ENCODE assay signal across 21 cellular contexts in genomic region chr19:32469796-32470195, GRCh38.
DNase-seq lines count a peak whose midpoint lies in the region; ATAC-seq and TF ChIP-seq lines count a peak whose summit lies in the region.
"Had no signal": no experiment of that assay in that cellular context is flagged by ENCODE, and none has a peak within 500 bp of the region (broad histone marks: within the 10 kb centered on the region; RNA-seq: fewer than 3 reads in every experiment).

No MANE protein-coding gene starts in this region.

- H3K14ac ChIP-seq in IMR-90 (replicated peaks; ENCODE audit: low read depth, low read length): no peak overlapping the region

- H2AK5ac ChIP-seq in IMR-90 (ENCODE audit: low read depth, low read length): no peak overlapping the region

- 67% methylated on average over 1 of the region's 5 CpGs; no CpG with 5 or more reads in 1 of the 2 experiments for WGBS in IMR-90 (ENCODE audit: extremely low coverage in 2 of 2, insufficient read length in 1 of 2), 2 experiments
- WGBS in mammary epithelial cell (ENCODE audit: low coverage, missing lambda C conversion rate): 96% methylated on average over 5 of the region's 5 CpGs

- H3K79me2 ChIP-seq in mammary epithelial cell (ENCODE audit: insufficient read depth, low read length): no peaks in the 10 kb centered on the region

- TF ChIP-seq RAD21 in IMR-90 (IDR thresholded peaks at IDR 0.05; ENCODE audit: low read length): no peak

- H2BK20ac ChIP-seq in IMR-90 (ENCODE audit: low read depth, low read length): no peak overlapping the region

- H2BK120ac ChIP-seq in IMR-90 (ENCODE audit: low read depth, low read length): no peak overlapping the region

- in situ Hi-C loops in IMR-90 (cut with MboI; ENCODE audit: low sequenced_read_pairs): no loop called here
- in situ Hi-C loops in mammary epithelial cell (cut with MboI; ENCODE audit: low sequenced_read_pairs in 2 of 2): no loop called here

- H3K4me3 ChIP-seq in AG10803 (ENCODE audit: low read length): no peak overlapping the region
- no peak overlapping the region for H3K4me3 ChIP-seq in IMR-90 (ENCODE audit: insufficient read depth, low read depth, low read length)
- H3K4me3 ChIP-seq in choroid plexus epithelial cell (ENCODE audit: low read depth, low read length): no peak overlapping the region
- no peak overlapping the region for H3K4me3 ChIP-seq in mammary epithelial cell (replicated peaks in 1 of 3; ENCODE audit: insufficient read depth in 1 of 3, low read depth in 2 of 3, low read length in 3 of 3)
- H3K4me3 ChIP-seq: Peyer's patch had no signal

- H3K27ac ChIP-seq in IMR-90 (ENCODE audit: insufficient read depth, low read length) (no peak overlapping the region), mammary epithelial cell (ENCODE audit: insufficient read depth, low read depth, low read length) (no peak overlapping the region)
- H3K27ac ChIP-seq: Peyer's patch had no signal

- no peak overlapping the region for H2AFZ ChIP-seq in IMR-90 (replicated peaks; ENCODE audit: low read length, poor library complexity)
- no peak overlapping the region for H2AFZ ChIP-seq in mammary epithelial cell (ENCODE audit: low read depth, low read length)

- no peaks in the 10 kb centered on the region for H3K79me1 ChIP-seq in IMR-90 (ENCODE audit: low read depth in 1 of 2, low read length in 2 of 2)

- no peak for TF ChIP-seq POLR2A in IMR-90 (IDR thresholded peaks at IDR 0.05; ENCODE audit: low read depth, low read length)

- H2BK5ac ChIP-seq in IMR-90 (ENCODE audit: low read depth, low read length, poor library complexity, severe bottlenecking): no peak overlapping the region

- H2BK15ac ChIP-seq in IMR-90 (ENCODE audit: low read depth, low read length): no peak overlapping the region

- TF ChIP-seq CTCF in AG10803 (conservative IDR thresholded peaks at IDR 0.05; ENCODE audit: low read length): no peak
- no peak for TF ChIP-seq CTCF in IMR-90 (conservative IDR thresholded peaks at IDR 0.05; ENCODE audit: low read depth, low read length)
- TF ChIP-seq CTCF in choroid plexus epithelial cell (conservative IDR thresholded peaks at IDR 0.05; ENCODE audit: low read depth, low read length): no peak
- TF ChIP-seq CTCF in mammary epithelial cell (conservative IDR thresholded peaks at IDR 0.05 in 1 of 2, IDR thresholded peaks at IDR 0.05 in 1 of 2; ENCODE audit: extremely low read depth in 1 of 2, insufficient read depth in 1 of 2, low read depth in 1 of 2, low read length in 2 of 2): no peak

- H3K27me3 ChIP-seq in IMR-90 (ENCODE audit: control insufficient read depth, insufficient read depth, low read length) (no peaks in the 10 kb centered on the region), mammary epithelial cell (ENCODE audit: insufficient read depth, low read length) (peaks cover 2% of the 10 kb centered on the region)
- H3K27me3 ChIP-seq: Peyer's patch had no signal

- no TSS peak for BruUV-seq in IMR-90 (replicated peaks; lab: Mats Ljungman, UMichigan)
- BruUV-seq in mammary epithelial cell (replicated peaks; lab: Mats Ljungman, UMichigan): no TSS peak

- no peaks in the 10 kb centered on the region for H3K9me3 ChIP-seq in IMR-90 (ENCODE audit: control insufficient read depth, insufficient read depth, low read length)
- H3K9me3 ChIP-seq in mammary epithelial cell (replicated peaks; ENCODE audit: insufficient read depth, low read length): no peaks in the 10 kb centered on the region
- H3K9me3 ChIP-seq: Peyer's patch had no signal

- POLR2A ChIA-PET in IMR-90 (lab: Charles Lee; ENCODE audit: unreplicated experiment): no interaction called here

- H3K18ac ChIP-seq in IMR-90 (ENCODE audit: low read depth, low read length): no peak overlapping the region

- H2AK9ac ChIP-seq in IMR-90 (replicated peaks; ENCODE audit: low read depth, low read length, poor library complexity): no peak overlapping the region

- no peak overlapping the region for H4K5ac ChIP-seq in IMR-90 (ENCODE audit: low read depth, low read length)

- H3K4me2 ChIP-seq in IMR-90 (ENCODE audit: low read depth, low read length): no peak overlapping the region
- no peak overlapping the region for H3K4me2 ChIP-seq in mammary epithelial cell (ENCODE audit: insufficient read depth, low read depth, low read length)

- no peak overlapping the region for H3K4ac ChIP-seq in IMR-90 (ENCODE audit: low read depth, low read length)

- dilution Hi-C loops in IMR-90 (cut with HindIII; ENCODE audit: low sequenced_read_pairs, unreplicated experiment) (no loop called here), mammary epithelial cell (cut with HindIII; ENCODE audit: low sequenced_read_pairs) (loop anchor here (5.0 kb wide), 1 partner anchor 68 kb away; no protein-coding TSS in a partner anchor)

- CTCF ChIA-PET in IMR-90 (lab: Yijun Ruan, JAX) (interaction anchor here (0.6 kb wide), 1 partner anchor 617 kb away, joined by 5 read pairs; no protein-coding TSS in a partner anchor), mammary epithelial cell (lab: Charles Lee; ENCODE audit: low non-redundant PET) (no interaction called here)

- no peak overlapping the region for H3K56ac ChIP-seq in IMR-90 (ENCODE audit: extremely low read depth, insufficient read depth, low read length)

- peak; percentile 3 for DNase-seq in AG10803 (ENCODE audit: low read depth)
- DNase-seq in IMR-90: peak; percentile 50
- peak; percentile 17 for DNase-seq in choroid plexus epithelial cell (ENCODE audit: low read depth)
- peak; percentile 19 for DNase-seq in iris pigment epithelial cell (ENCODE audit: low read depth)
- no peak for DNase-seq in GM19238 (ENCODE audit: insufficient read length, low spot score)
- DNase-seq in mammary epithelial cell: no peak
- no peak for DNase-seq in NCI-H2196 (lab: John Stamatoyannopoulos, UW; ENCODE audit: unreplicated experiment)
- no peak for DNase-seq in dermis blood vessel endothelial cell
- DNase-seq: 8988T; GF-D8; H7; KG1; NCI-H1092 treated with DMSO at 0.1 percent for 48 hours; NCI-H1436 treated with DMSO at 0.1 percent for 48 hours; NCI-H1930; NCI-H2227 treated with DMSO at 0.1 percent for 48 hours; NCI-H510A treated with DMSO at 0.1 percent for 48 hours; NCI-H748 treated with DMSO at 0.1 percent for 48 hours; NK-92 treated with Interleukin-12 subunit alpha and Interleukin-12 subunit beta, amount 100 ng/mL, for 24 hours; Peyer's patch had no signal

- ATAC-seq in IMR-90 (ENCODE audit: low read depth): peak; percentile 59; the same call in 1 of the 2 replicates
- ATAC-seq: Right ventricle myocardium inferior had no signal

- intact Hi-C loops in IMR-90 (cut with micrococcal nuclease) (no loop called here), mammary epithelial cell (cut with micrococcal nuclease) (no loop called here)

- H3K23ac ChIP-seq in IMR-90 (ENCODE audit: low read depth, low read length): no peak overlapping the region

- H3K9me1 ChIP-seq in IMR-90 (ENCODE audit: insufficient read depth, low read length): no peaks in the 10 kb centered on the region; the same call in 1 of the 2 replicates

- no peak overlapping the region for H4K91ac ChIP-seq in IMR-90 (ENCODE audit: insufficient read depth, low read depth, low read length)

- H3K9ac ChIP-seq in IMR-90 (ENCODE audit: low read depth, low read length) (no peak overlapping the region), mammary epithelial cell (ENCODE audit: insufficient read depth, low read length) (no peak overlapping the region)

- H3K36me3 ChIP-seq in IMR-90 (ENCODE audit: control insufficient read depth, insufficient read depth, low read length): peaks cover 15% of the 10 kb centered on the region
- H3K36me3 ChIP-seq in mammary epithelial cell (ENCODE audit: insufficient read depth, low read length): peaks cover 2% of the 10 kb centered on the region

- H4K20me1 ChIP-seq in IMR-90 (ENCODE audit: insufficient read depth, low read length) (no peaks in the 10 kb centered on the region), mammary epithelial cell (ENCODE audit: insufficient read depth, low read length) (no peaks in the 10 kb centered on the region)

- no peaks in the 10 kb centered on the region for H3K4me1 ChIP-seq in IMR-90 (ENCODE audit: control insufficient read depth, insufficient read depth, low read length)
- H3K4me1 ChIP-seq in mammary epithelial cell (ENCODE audit: insufficient read depth, low read length): no peaks in the 10 kb centered on the region
- H3K4me1 ChIP-seq: Peyer's patch had no signal

- no peak overlapping the region for H4K8ac ChIP-seq in IMR-90 (ENCODE audit: low read depth in 2 of 2, low read length in 2 of 2)

TF ChIP-seq in IMR-90, 13 proteins besides CTCF, POLR2A, EP300 and RAD21:
- TF ChIP-seq SMC3 (IDR thresholded peaks at IDR 0.05; ENCODE audit: low read depth, low read length): no peak

Comparison
In these comparisons a context has a peak if more than half of its experiments do, and no peak if none do; other contexts are left out.
1. DNase-seq: peak in AG10803 (single experiment), IMR-90 (single experiment), choroid plexus epithelial cell (single experiment) and iris pigment epithelial cell (single experiment); none in GM19238 (single experiment), mammary epithelial cell (single experiment), NCI-H2196 (single experiment) and dermis blood vessel endothelial cell (single experiment).